24 cellular contexts compared by ENCODE assay signal in the genomic region with DNA sequence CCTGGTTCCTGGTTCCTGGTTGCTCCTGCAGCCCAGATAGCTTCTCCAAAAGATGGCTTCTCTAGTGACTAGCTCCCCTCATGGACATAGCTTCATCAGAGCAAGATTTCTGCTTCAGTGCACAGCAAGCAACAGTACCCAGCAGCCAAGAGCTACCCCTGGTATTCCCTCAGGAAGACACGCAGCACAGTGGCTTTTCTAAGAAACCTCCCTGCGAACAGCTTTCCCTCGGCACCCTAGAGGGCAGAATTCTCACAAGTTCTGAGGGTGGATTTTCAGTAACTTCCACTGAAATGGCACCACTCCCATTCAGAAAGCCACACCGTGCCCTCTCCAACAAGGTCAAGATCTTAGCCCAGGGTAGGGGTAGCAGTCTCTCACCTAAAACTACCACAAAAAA.
DNase-seq lines count a peak whose midpoint lies in the region; ATAC-seq, FAIRE-seq and TF ChIP-seq lines count a peak whose summit lies in the region.
"Had no signal": no experiment of that assay in that cellular context is flagged by ENCODE, and none has a peak within 500 bp of the region (broad histone marks: within the 10 kb centered on the region; RNA-seq: fewer than 3 reads in every experiment).

No MANE protein-coding gene starts in this region.

- no peak for DNase-seq in HCT116 (ENCODE audit: low read depth, low spot score)
- no peak for DNase-seq in K562 (ENCODE audit: extremely low read depth in 1 of 4, low spot score in 3 of 4)
- no peak for DNase-seq in left colon
- no peak for DNase-seq in stimulated activated CD4-positive, alpha-beta T cell treated with anti-CD3 and anti-CD28 coated beads, Interleukin-15, amount 100 ng/mL, for 24 hours
- DNase-seq in NCI-H2171 treated with DMSO at 0.1 percent for 48 hours (lab: John Stamatoyannopoulos, UW) = no peak
- DNase-seq in aorta = no peak
- no peak for DNase-seq in activated naive CD4-positive, alpha-beta T cell treated with anti-CD3 and anti-CD28 coated beads, Interleukin-2, amount 50 U/mL, for 72 hours (ENCODE audit: low spot score in 2 of 2)
- DNase-seq: Caco-2; CD4-positive, alpha-beta T cell; DMS 273 treated with DMSO at 0.1 percent for 48 hours; KG1; NCI-H1092; NCI-H1436; NCI-H1930; NCI-H226; NCI-H524; OCI-M1 had no signal

- H3K4me3 ChIP-seq in HCT116 (replicated peaks in 1 of 2; ENCODE audit: low read depth in 1 of 2, low read length in 2 of 2) = no peak overlapping the region
- H3K4me3 ChIP-seq in K562 = no peak overlapping the region
- H3K4me3 ChIP-seq in aorta (ENCODE audit: low read length in 2 of 2) = no peak overlapping the region
- H3K4me3 ChIP-seq: SJSA1 had no signal

- TF ChIP-seq CTCF in C4-2B (conservative IDR thresholded peaks at IDR 0.05) = no peak
- no peak for TF ChIP-seq CTCF in HCT116 (IDR thresholded peaks at IDR 0.05 in 2 of 3, conservative IDR thresholded peaks at IDR 0.05 in 1 of 3; ENCODE audit: borderline replicate concordance in 1 of 3, insufficient read depth in 1 of 3, low read depth in 2 of 3, low read length in 2 of 3)
- peak in 1 of 3 experiments; percentile 43; a peak in 2 of 6 replicates for TF ChIP-seq CTCF in K562 (IDR thresholded peaks at IDR 0.05 in 2 of 3, conservative IDR thresholded peaks at IDR 0.05 in 1 of 3; ENCODE audit: insufficient read depth in 2 of 3, low read depth in 1 of 3, low read length in 3 of 3)

- no peak for FAIRE-seq in K562 (lab: Jason Lieb, UNC)
- FAIRE-seq: A204.1, GM12892, HepG2 had no signal

- no peaks in the 10 kb centered on the region for H3K4me1 ChIP-seq in HCT116 (ENCODE audit: control insufficient read depth in 1 of 2, insufficient read depth in 2 of 2, low read length in 2 of 2)
- no peaks in the 10 kb centered on the region; a peak in 1 of 5 replicates for H3K4me1 ChIP-seq in K562 (replicated peaks in 1 of 2; ENCODE audit: control insufficient read depth in 2 of 2, insufficient read depth in 2 of 2, low read length in 2 of 2)
- H3K4me1 ChIP-seq in aorta (ENCODE audit: control insufficient read depth in 1 of 2, insufficient read depth in 2 of 2, low read length in 2 of 2) = peaks cover 0 to 2% of the 10 kb centered on the region in 2 donors
- H3K4me1 ChIP-seq: Caco-2 had no signal

- no peak for TF ChIP-seq EP300 in K562 (IDR thresholded peaks at IDR 0.05; ENCODE audit: low read length)

- H3K27ac Mint-ChIP-seq in activated naive CD4-positive, alpha-beta T cell treated with anti-CD3 and anti-CD28 coated beads, Interleukin-2, amount 50 U/mL, for 72 hours = no peak overlapping the region
- H3K27ac Mint-ChIP-seq: CD4-positive, alpha-beta T cell had no signal

- H3K9me2 ChIP-seq in HCT116 (ENCODE audit: insufficient read depth) = peaks cover 3% of the 10 kb centered on the region; the same call in 1 of the 2 replicates

- H3K36me3 Mint-ChIP-seq in activated naive CD4-positive, alpha-beta T cell treated with anti-CD3 and anti-CD28 coated beads, Interleukin-2, amount 50 U/mL, for 72 hours = peaks cover 0 to 7% of the 10 kb centered on the region in 2 donors

- CTCF ChIA-PET in HCT116 (lab: Charles Lee) (no interaction called here), K562 (lab: Yijun Ruan, JAX; ENCODE audit: low intra/inter-chr PET ratio) (interaction anchor here (0.9 kb wide), 1 partner anchor 147 kb away, joined by 3 read pairs; no protein-coding TSS in a partner anchor)

- no peaks in the 10 kb centered on the region for H3K9me1 ChIP-seq in K562 (ENCODE audit: control insufficient read depth, insufficient read depth, low read length)

- H3K27me3 ChIP-seq in HCT116 (ENCODE audit: insufficient read depth, low read length) (no peaks in the 10 kb centered on the region), K562 (ENCODE audit: control insufficient read depth in 2 of 2, insufficient read depth in 2 of 2, low read length in 2 of 2) (no peaks in the 10 kb centered on the region), aorta (ENCODE audit: control insufficient read depth in 1 of 2, insufficient read depth in 2 of 2, low read length in 1 of 2) (no peaks in the 10 kb centered on the region)
- H3K27me3 ChIP-seq: SJSA1 had no signal

- no peaks in the 10 kb centered on the region for H4K20me1 ChIP-seq in HCT116 (ENCODE audit: insufficient read depth)
- H4K20me1 ChIP-seq in K562 (replicated peaks; ENCODE audit: control insufficient read depth, insufficient read depth, low read length) = no peaks in the 10 kb centered on the region

- no peaks in the 10 kb centered on the region for H3K9me3 Mint-ChIP-seq in activated naive CD4-positive, alpha-beta T cell treated with anti-CD3 and anti-CD28 coated beads, Interleukin-2, amount 50 U/mL, for 72 hours
- H3K9me3 Mint-ChIP-seq: CD4-positive, alpha-beta T cell had no signal

- ATAC-seq in HCT116 = no peak
- ATAC-seq in K562 = peak; percentile 47; the same call in 2 of the 3 replicates
- peak; percentile 22 for ATAC-seq in left colon
- no peak for ATAC-seq in aorta (ENCODE audit: low FRiP score)
- ATAC-seq in activated naive CD4-positive, alpha-beta T cell treated with anti-CD3 and anti-CD28 coated beads, Interleukin-2, amount 50 U/mL, for 72 hours = no peak
- ATAC-seq: HepG2, Right ventricle myocardium inferior had no signal

- intact Hi-C loops in HCT116 (cut with micrococcal nuclease) (no loop called here), K562 (cut with micrococcal nuclease) (loop anchor here (2.0 kb wide), 1 partner anchor 146 kb away; no protein-coding TSS in a partner anchor), left colon (cut with DNase I, micrococcal nuclease) (no loop called here), aorta (cut with DNase I) (no loop called here)

- no peaks in the 10 kb centered on the region for H3K36me3 ChIP-seq in HCT116 (ENCODE audit: control insufficient read depth in 1 of 2, insufficient read depth in 2 of 2, low read length in 2 of 2)
- H3K36me3 ChIP-seq in K562 (ENCODE audit: control insufficient read depth, insufficient read depth, low read length) = peaks cover 5% of the 10 kb centered on the region; the same call in 2 of the 3 replicates
- peaks cover 0 to 5% of the 10 kb centered on the region in 2 donors for H3K36me3 ChIP-seq in aorta (ENCODE audit: control insufficient read depth in 1 of 2, insufficient read depth in 2 of 2, low read length in 1 of 2)

- RAD21 ChIA-PET in HCT116 (lab: Charles Lee; ENCODE audit: low non-redundant PET in 1 of 2, low total read pairs in 2 of 2, uncharacterized antibody in 2 of 2, unreplicated experiment in 2 of 2) = no interaction called here

- BruUV-seq in HCT116 (replicated peaks; lab: Mats Ljungman, UMichigan) (no TSS peak), K562 (replicated peaks; lab: Mats Ljungman, UMichigan) (no TSS peak)

- H3K79me2 ChIP-seq in HCT116 (ENCODE audit: insufficient read depth, low read length) = 0 out of 2 replicates have a peak, but pooled peaks cover 7% of the 10 kb centered on the region
- H3K79me2 ChIP-seq in K562 (ENCODE audit: control insufficient read depth, insufficient read depth, low read length) = no peaks in the 10 kb centered on the region

- H3K4me2 ChIP-seq in HCT116 (ENCODE audit: low read length) = no peak overlapping the region
- no peak overlapping the region for H3K4me2 ChIP-seq in K562 (ENCODE audit: insufficient read depth, low read length)

- TF ChIP-seq RAD21 in HCT116 (IDR thresholded peaks at IDR 0.05; ENCODE audit: low read depth) = 0 out of 2 replicates have a peak, but pooled peaks have one; percentile 11
- TF ChIP-seq RAD21 in K562 (CRISPR knock-in tag; conservative IDR thresholded peaks at IDR 0.05 in 1 of 2, IDR thresholded peaks at IDR 0.05 in 1 of 2) = peak; percentile 15 to 39; a peak in 2 of 4 replicates

- H2AFZ ChIP-seq in HCT116 (ENCODE audit: low read depth, low read length, poor library complexity, severe bottlenecking) (no peak overlapping the region), K562 (ENCODE audit: low read depth, low read length) (no peak overlapping the region; the same call in 1 of the 2 replicates)

- WGBS in K562 (ENCODE audit: insufficient coverage, low coverage, missing lambda C conversion rate) = 43% methylated on average over 4 of the region's 4 CpGs
- WGBS in aorta, 2 donors = 96 to 98% methylated on average over 4 of the region's 4 CpGs

- H3K27ac ChIP-seq in C4-2B (peak overlapping the region; percentile 10; the same call in 1 of the 2 replicates), HCT116 (ENCODE audit: low read depth, low read length) (no peak overlapping the region), K562 (ENCODE audit: extremely low read depth, low read depth, low read length) (no peak overlapping the region), aorta (ENCODE audit: low read depth in 1 of 2, low read length in 2 of 2) (no peak overlapping the region)
- H3K27ac ChIP-seq: HL-60, SJSA1 had no signal

- in situ Hi-C loops in K562 (cut with MboI) = no loop called here

- TF ChIP-seq POLR2A in HCT116 (IDR thresholded peaks at IDR 0.05; ENCODE audit: borderline replicate concordance, extremely low read depth, insufficient read depth, insufficient read length) (no peak), K562 (conservative IDR thresholded peaks at IDR 0.05) (no peak)

- H3K9me3 ChIP-seq in HCT116 (ENCODE audit: control insufficient read depth in 1 of 2, insufficient read depth in 1 of 2, low read depth in 1 of 2, low read length in 2 of 2) (no peaks in the 10 kb centered on the region), K562 (replicated peaks; ENCODE audit: control insufficient read depth, insufficient read depth, low read depth, low read length) (no peaks in the 10 kb centered on the region), aorta (ENCODE audit: control insufficient read depth, low read length) (no peaks in the 10 kb centered on the region)
- H3K9me3 ChIP-seq: Caco-2, SJSA1 had no signal

- no peak overlapping the region for H3K9ac ChIP-seq in HCT116 (ENCODE audit: low read length)
- no peak overlapping the region for H3K9ac ChIP-seq in K562 (ENCODE audit: insufficient read depth in 1 of 2, low read depth in 2 of 2, low read length in 2 of 2)

- POLR2A ChIA-PET in HCT116 (lab: Charles Lee) = interaction anchor here (0.6 to 1.2 kb wide), 2 partner anchors 11 to 41 kb away, joined by 3 to 4 read pairs; no protein-coding TSS in a partner anchor
- POLR2A ChIA-PET in K562 (lab: Yijun Ruan, JAX) = interaction anchor here (1.3 to 2.2 kb wide), 3 partner anchors 10 to 20 kb away, joined by 3 to 12 read pairs (median 8); no protein-coding TSS in a partner anchor

TF ChIP-seq in HCT116, 20 proteins besides CTCF, POLR2A, EP300 and RAD21 (continues in another document):
- TF ChIP-seq EGR1 (IDR thresholded peaks at IDR 0.05; ENCODE audit: low read depth) = no peak
- TF ChIP-seq SIN3A (IDR thresholded peaks at IDR 0.05; ENCODE audit: low read depth) = no peak
- no peak for TF ChIP-seq FOSL1 (IDR thresholded peaks at IDR 0.05; ENCODE audit: low read depth)
- no peak for TF ChIP-seq ELF1 (IDR thresholded peaks at IDR 0.05; ENCODE audit: borderline replicate concordance, low read depth)
- no peak for TF ChIP-seq CEBPB (IDR thresholded peaks at IDR 0.05; ENCODE audit: low read depth)

Comparison
In these comparisons a context has a peak if more than half of its experiments do, and no peak if none do; other contexts are left out.
1. ATAC-seq: peak in K562 (single experiment) and left colon (single experiment); none in HCT116 (single experiment), aorta (single experiment) and activated naive CD4-positive, alpha-beta T cell treated with anti-CD3 and anti-CD28 coated beads, Interleukin-2, amount 50 U/mL, for 72 hours (0 of 2).